8 cellular contexts compared by ENCODE assay signal in genomic region chr4:26584725-26585124, GRCh38. TPM values are rescaled to one million over a fixed set of nuclear protein-coding genes. Genes with fewer than 3 reads are reported as not detected.
A peak's percentile ranks its signal among the peaks of the same experiment; 100 is the strongest.
DNase-seq lines count a peak whose midpoint lies in the region; ATAC-seq, FAIRE-seq and TF ChIP-seq lines count a peak whose summit lies in the region.

No MANE protein-coding gene starts in this region.

- no peak for FAIRE-seq in A549 (lab: Jason Lieb, UNC)

- H3K27me3 Mint-ChIP-seq in MCF 10A (ENCODE audit: insufficient read depth, unreplicated experiment) (no peaks in the 10 kb centered on the region), mesothelial cell of epicardium (ENCODE audit: low read depth) (no peaks in the 10 kb centered on the region)

- WGBS in A549 (ENCODE audit: missing lambda C conversion rate), result 14% methylated on average over 4 of the region's 4 CpGs

- peak overlapping the region; percentile 75 to 84 for H3K27ac ChIP-seq in A549
- H3K27ac ChIP-seq in HUES6 (ENCODE audit: low read depth, low read length), result no peak overlapping the region

- POLR2A ChIA-PET in A549 (lab: Yijun Ruan, JAX) (interaction anchor here (1.0 kb wide), 1 partner anchor 265 kb away, joined by 3 read pairs; no protein-coding TSS in a partner anchor), MCF 10A (lab: Yijun Ruan, JAX) (interaction anchor here (0.6 to 3.0 kb wide), 10 partner anchors 10 to 276 kb away, joined by 3 to 26 read pairs (median 8); partner anchors contain the start of gene STIM2)

- ATAC-seq in A549 (no peak), HG02763 (IDR thresholded peaks at IDR 0.05; ENCODE audit: unreplicated experiment) (no peak)

- no peaks in the 10 kb centered on the region for H3K36me3 ChIP-seq in HUES6 (ENCODE audit: control insufficient read depth, insufficient read depth, low read length)

- BruUV-seq in MCF 10A (replicated peaks; lab: Mats Ljungman, UMichigan), result no TSS peak

- H3K4me1 Mint-ChIP-seq in MCF 10A (ENCODE audit: insufficient read depth, unreplicated experiment) (peaks cover 24% of the 10 kb centered on the region), mesothelial cell of epicardium (peaks cover 21% of the 10 kb centered on the region)

- H3K27ac Mint-ChIP-seq in MCF 10A (ENCODE audit: low read depth, unreplicated experiment) (peak overlapping the region; percentile 95), mesothelial cell of epicardium (peak overlapping the region; percentile 90)

- no peaks in the 10 kb centered on the region for H3K9me3 Mint-ChIP-seq in MCF 10A (ENCODE audit: unreplicated experiment)
- H3K9me3 Mint-ChIP-seq in mesothelial cell of epicardium, result peaks cover 6% of the 10 kb centered on the region

- intact Hi-C loops in MCF 10A (cut with micrococcal nuclease), result loop anchor here (1.0 to 10.0 kb wide), 4 partner anchors 84 to 430 kb away; no protein-coding TSS in a partner anchor

- H3K4me3 Mint-ChIP-seq in MCF 10A (ENCODE audit: unreplicated experiment) (peak overlapping the region; percentile 92), mesothelial cell of epicardium (peak overlapping the region; percentile 98)

- CTCF ChIA-PET in A549 (lab: Yijun Ruan, JAX), result no interaction called here
- CTCF ChIA-PET in MCF 10A (lab: Yijun Ruan, JAX), result interaction anchor here (0.5 to 1.0 kb wide), 3 partner anchors 137 to 597 kb away, joined by 3 to 4 read pairs (median 3); no protein-coding TSS in a partner anchor

- peak overlapping the region; percentile 74 for H3K4me2 ChIP-seq in A549

- TF ChIP-seq POLR2A in A549 (IDR thresholded peaks at IDR 0.05; ENCODE audit: low read length), result no peak

- DNase-seq in A549 (ENCODE audit: low read depth in 1 of 2, low spot score in 1 of 2) (no peak), MCF 10A (ENCODE audit: unreplicated experiment) (no peak), mesothelial cell of epicardium (ENCODE audit: low spot score in 2 of 2, unreplicated experiment in 2 of 2) (no peak), NCI-H2171 (lab: John Stamatoyannopoulos, UW) (no peak), SIG-M5 treated with dmso at 0.1 percent for 504 hours (lab: John Stamatoyannopoulos, UW; ENCODE audit: unreplicated experiment) (no peak)
- DNase-seq in central memory CD4-positive, alpha-beta T cell, result no peak

- no peak for TF ChIP-seq EP300 in A549 (IDR thresholded peaks at IDR 0.05)

- TF ChIP-seq CTCF in A549 (IDR thresholded peaks at IDR 0.05) (no peak), MCF 10A (IDR thresholded peaks at IDR 0.05; ENCODE audit: unreplicated experiment) (no peak), mesothelial cell of epicardium (IDR thresholded peaks at IDR 0.05; ENCODE audit: unreplicated experiment) (no peak)

- peak overlapping the region; percentile 53 for H3K9ac ChIP-seq in HUES6 (ENCODE audit: low read length)

- H3K27me3 ChIP-seq in HUES6 (ENCODE audit: control insufficient read depth, insufficient read depth, low read length), result no peaks in the 10 kb centered on the region

- H3K9me3 ChIP-seq in A549, result no peaks in the 10 kb centered on the region
- H3K9me3 ChIP-seq in HUES6 (ENCODE audit: control insufficient read depth, insufficient read depth, low read depth, low read length), result no peaks in the 10 kb centered on the region

- H3K36me3 Mint-ChIP-seq in MCF 10A (ENCODE audit: insufficient read depth, unreplicated experiment) (peaks cover 5% of the 10 kb centered on the region), mesothelial cell of epicardium (peaks cover 6% of the 10 kb centered on the region)

- TF ChIP-seq RAD21 in A549 (conservative IDR thresholded peaks at IDR 0.05 in 1 of 2, IDR thresholded peaks at IDR 0.05 in 1 of 2), result no peak

- H3K4me3 ChIP-seq in A549 (peak overlapping the region; percentile 64), HUES6 (ENCODE audit: low read depth, low read length) (peak overlapping the region; percentile 95)

- H3K4me1 ChIP-seq in A549 (0 out of 3 replicates have a peak, but pooled peaks cover 3% of the 10 kb centered on the region), HUES6 (ENCODE audit: control insufficient read depth, insufficient read depth, low read length) (no peaks in the 10 kb centered on the region; the same call in 1 of the 2 replicates)

TF ChIP-seq in A549, 52 proteins besides CTCF, POLR2A, EP300 and RAD21:
- no peak for TF ChIP-seq JUNB (IDR thresholded peaks at IDR 0.05)
- TF ChIP-seq FOXS1 (CRISPR knock-in tag; IDR thresholded peaks at IDR 0.05), result no peak
- no peak for TF ChIP-seq ZNF302 (CRISPR knock-in tag; IDR thresholded peaks at IDR 0.05)
- TF ChIP-seq NR3C1 (IDR thresholded peaks at IDR 0.05), result no peak
- TF ChIP-seq RFX5 (IDR thresholded peaks at IDR 0.05), result no peak
- TF ChIP-seq JUN (IDR thresholded peaks at IDR 0.05), result no peak
- no peak for TF ChIP-seq EHF (CRISPR knock-in tag; IDR thresholded peaks at IDR 0.05)
- TF ChIP-seq KDM5A (IDR thresholded peaks at IDR 0.05), result no peak
- TF ChIP-seq E2F6 (IDR thresholded peaks at IDR 0.05; ENCODE audit: borderline replicate concordance, low read depth), result no peak
- TF ChIP-seq NPAS2 (CRISPR knock-in tag; IDR thresholded peaks at IDR 0.05; ENCODE audit: borderline replicate concordance), result no peak
- no peak for TF ChIP-seq ESRRA (IDR thresholded peaks at IDR 0.05; ENCODE audit: borderline replicate concordance, low read length)
- no peak for TF ChIP-seq RCOR1 (IDR thresholded peaks at IDR 0.05; ENCODE audit: low read depth, low read length)
- no peak for TF ChIP-seq BHLHE40 (IDR thresholded peaks at IDR 0.05; ENCODE audit: low read depth, low read length)
- TF ChIP-seq KDM1A (IDR thresholded peaks at IDR 0.05; ENCODE audit: low read depth), result no peak
- TF ChIP-seq CHD4 (IDR thresholded peaks at IDR 0.05; ENCODE audit: borderline replicate concordance), result no peak

RNA-seq across cellular contexts. Expression of gene TBC1D19, which starts 0.8 kb away (rescaled TPM):
- polyA plus RNA-seq in A549 (2011; rRNA removed) (9.1 and 11.7 TPM in 2 replicates), A549 (2017; fragmentation: RNase III; extraction: RNeasy Plus Mini Kit Qiagen cat#74134 plus additional on column Dnase treatment) (4.1 to 5.4 TPM (median 4.6 TPM) in 3 replicates)
- polyA plus RNA-seq in A549 (2012; cell fraction: cytosol; rRNA removed), result 1.6 and 1.8 TPM in 2 replicates
- polyA plus RNA-seq in A549 (2012; cell fraction: nucleus; rRNA removed), result 0.58 and 1.1 TPM in 2 replicates
- polyA minus RNA-seq in A549 (2011; rRNA and poly(A)+ RNA removed), result 5.4 and 6.6 TPM in 2 replicates
- total RNA-seq in MCF 10A (2022) (9.1 and 9.6 TPM in 2 replicates), mesothelial cell of epicardium (14.1 to 15.7 TPM (median 14.6 TPM) in 3 replicates)
